Comparison of ENCODE assay signal across 15 cellular contexts in the genomic region with DNA sequence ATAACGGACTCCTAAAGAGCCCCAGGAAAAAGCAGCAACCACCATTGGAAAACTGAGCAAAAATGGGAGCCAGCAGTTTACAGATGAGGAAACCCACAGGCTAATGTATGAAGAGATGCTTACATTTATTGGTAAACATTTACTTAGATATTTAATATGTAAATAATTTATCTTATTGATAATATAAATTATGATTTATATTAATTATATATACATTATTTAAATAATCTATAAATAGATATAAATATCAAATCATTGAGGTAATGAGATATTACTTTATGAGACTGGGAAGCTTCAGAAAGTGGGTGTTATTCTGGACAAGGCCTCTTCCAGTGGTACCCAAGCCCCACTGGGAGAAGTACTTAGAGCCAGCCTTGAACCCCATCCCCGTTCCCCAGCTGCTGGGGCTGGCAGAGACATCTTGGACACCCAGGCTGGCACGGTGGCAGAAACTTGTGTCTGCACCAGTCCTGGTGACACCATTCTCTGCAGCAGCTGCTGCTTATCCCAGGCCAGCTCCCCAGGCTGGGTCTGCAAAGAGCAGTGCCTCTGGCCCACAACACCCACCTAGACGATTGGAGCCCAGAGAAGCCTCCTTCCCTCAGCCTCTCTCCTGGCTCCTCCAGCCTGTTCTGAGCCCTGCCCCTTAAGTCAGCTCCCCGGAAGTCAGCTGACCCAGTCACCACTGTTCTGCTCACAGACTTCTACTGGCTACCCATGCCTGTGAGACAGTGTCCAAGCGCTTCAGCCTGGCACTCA. TPM values are rescaled to one million over a fixed set of nuclear protein-coding genes. Genes with fewer than 3 reads are reported as not detected.
DNase-seq lines count a peak whose midpoint lies in the region; ATAC-seq, FAIRE-seq and TF ChIP-seq lines count a peak whose summit lies in the region.
"Had no signal": no experiment of that assay in that cellular context is flagged by ENCODE, and none has a peak within 500 bp of the region (broad histone marks: within the 10 kb centered on the region; RNA-seq: fewer than 3 reads in every experiment).

No MANE protein-coding gene starts in this region.

- intact Hi-C loops in IMR-90 (cut with micrococcal nuclease) = no loop called here

- H4K91ac ChIP-seq in IMR-90 (ENCODE audit: insufficient read depth, low read depth, low read length) = no peak overlapping the region
- H4K91ac ChIP-seq in neuronal stem cell (ENCODE audit: low read depth, low read length, poor library complexity) = peak overlapping the region; percentile 20

- H3K14ac ChIP-seq in IMR-90 (replicated peaks; ENCODE audit: low read depth, low read length) (no peak overlapping the region), neuronal stem cell (ENCODE audit: low read length) (no peak overlapping the region)

- H2AK9ac ChIP-seq in IMR-90 (replicated peaks; ENCODE audit: low read depth, low read length, poor library complexity) = no peak overlapping the region

- peaks cover 0 to 7% of the 10 kb centered on the region in 2 experiments; a peak in 1 of 4 replicates for H3K79me1 ChIP-seq in IMR-90 (ENCODE audit: low read depth in 1 of 2, low read length in 2 of 2)
- H3K79me1 ChIP-seq in neuronal stem cell (ENCODE audit: low read depth, low read length) = no peaks in the 10 kb centered on the region

- H2BK5ac ChIP-seq in IMR-90 (ENCODE audit: low read depth, low read length, poor library complexity, severe bottlenecking) = no peak overlapping the region
- no peak overlapping the region for H2BK5ac ChIP-seq in neuronal stem cell (ENCODE audit: low read length)

- H2BK20ac ChIP-seq in IMR-90 (ENCODE audit: low read depth, low read length) = no peak overlapping the region

- DNase-seq in IMR-90 (no peak), bronchial epithelial cell (ENCODE audit: low read depth) (no peak), neuronal stem cell (ENCODE audit: low spot score) (no peak), NCI-H446 (lab: John Stamatoyannopoulos, UW) (no peak), SK-N-DZ (ENCODE audit: low spot score) (no peak)
- no peak for DNase-seq in activated T-cell treated with anti-CD3 and anti-CD28 coated beads, Interleukin-2, amount 50 U/mL, for 1 hour
- DNase-seq: ACHN; CD4-positive, CD25-positive, alpha-beta regulatory T cell; NCI-H1436 treated with DMSO at 0.1 percent for 48 hours; NCI-H2029 treated with DMSO at 0.1 percent for 48 hours; SHP77 had no signal

- H4K20me1 ChIP-seq in IMR-90 (ENCODE audit: insufficient read depth, low read length) = no peaks in the 10 kb centered on the region

- H3K27ac ChIP-seq in IMR-90 (ENCODE audit: insufficient read depth, low read length) (no peak overlapping the region), neuronal stem cell (replicated peaks; ENCODE audit: low read length) (no peak overlapping the region)
- H3K27ac ChIP-seq: HL-60, Peyer's patch had no signal

- TF ChIP-seq POLR2A in IMR-90 (IDR thresholded peaks at IDR 0.05; ENCODE audit: low read depth, low read length) = no peak

- H3K4me2 ChIP-seq in IMR-90 (ENCODE audit: low read depth, low read length) (no peak overlapping the region), neuronal stem cell (ENCODE audit: insufficient read depth, low read length, poor library complexity, severe bottlenecking) (no peak overlapping the region)

- H3K4ac ChIP-seq in IMR-90 (ENCODE audit: low read depth, low read length) (no peak overlapping the region; the same call in 1 of the 2 replicates), neuronal stem cell (ENCODE audit: low read length) (no peak overlapping the region)

- CTCF ChIA-PET in IMR-90 (lab: Yijun Ruan, JAX) = no interaction called here

- dilution Hi-C loops in IMR-90 (cut with HindIII; ENCODE audit: low sequenced_read_pairs, unreplicated experiment) = no loop called here

- H3K18ac ChIP-seq in IMR-90 (ENCODE audit: low read depth, low read length) (no peak overlapping the region), neuronal stem cell (ENCODE audit: low read length) (peak overlapping the region; percentile 76)

- in situ Hi-C loops in IMR-90 (cut with MboI; ENCODE audit: low sequenced_read_pairs) = no loop called here

- no peak overlapping the region for H2AK5ac ChIP-seq in IMR-90 (ENCODE audit: low read depth, low read length)
- H2AK5ac ChIP-seq in neuronal stem cell (ENCODE audit: low read depth, low read length) = no peak overlapping the region

- peaks cover 17% of the 10 kb centered on the region for H3K9me1 ChIP-seq in IMR-90 (ENCODE audit: insufficient read depth, low read length)

- FAIRE-seq in G401.6 (lab: Jason Lieb, UNC) = peak; percentile 13
- FAIRE-seq in bronchial epithelial cell (lab: Jason Lieb, UNC) = peak; percentile 43

- no peak overlapping the region for H4K5ac ChIP-seq in IMR-90 (ENCODE audit: low read depth, low read length)

- H2BK120ac ChIP-seq in IMR-90 (ENCODE audit: low read depth, low read length) (no peak overlapping the region), neuronal stem cell (ENCODE audit: low read depth, low read length) (no peak overlapping the region)

- no peak overlapping the region for H4K8ac ChIP-seq in IMR-90 (ENCODE audit: low read depth in 2 of 2, low read length in 2 of 2)
- H4K8ac ChIP-seq in neuronal stem cell (ENCODE audit: low read depth, low read length) = no peak overlapping the region

- H2BK15ac ChIP-seq in IMR-90 (ENCODE audit: low read depth, low read length) = no peak overlapping the region
- no peak overlapping the region for H2BK15ac ChIP-seq in neuronal stem cell (ENCODE audit: low read length)

- no TSS peak for BruUV-seq in IMR-90 (replicated peaks; lab: Mats Ljungman, UMichigan)

- 63% methylated on average over 3 of the region's 6 CpGs; no CpG with 5 or more reads in 1 of the 2 experiments for WGBS in IMR-90 (ENCODE audit: extremely low coverage in 2 of 2, insufficient read length in 1 of 2), 2 experiments
- no CpG with 5 or more reads among the region's 6 CpGs for WGBS in neuronal stem cell (ENCODE audit: extremely low coverage in 2 of 2, insufficient read length in 2 of 2, insufficient replicate concordance in 1 of 2), 2 donors

- H2AFZ ChIP-seq in IMR-90 (replicated peaks; ENCODE audit: low read length, poor library complexity) (peak overlapping the region; percentile 26), neuronal stem cell (ENCODE audit: low read length) (no peak overlapping the region)

- no peaks in the 10 kb centered on the region for H3K9me3 ChIP-seq in IMR-90 (ENCODE audit: control insufficient read depth, insufficient read depth, low read length)
- H3K9me3 ChIP-seq in neuronal stem cell (replicated peaks in 1 of 2; ENCODE audit: control insufficient read depth in 2 of 2, insufficient read depth in 1 of 2, low read depth in 1 of 2, low read length in 2 of 2) = no peaks in the 10 kb centered on the region
- H3K9me3 ChIP-seq: HAP-1, Peyer's patch had no signal

- H3K36me3 ChIP-seq in IMR-90 (ENCODE audit: control insufficient read depth, insufficient read depth, low read length) = peaks cover 16% of the 10 kb centered on the region
- no peaks in the 10 kb centered on the region for H3K36me3 ChIP-seq in bronchial epithelial cell (ENCODE audit: control insufficient read depth, insufficient read depth, low read length)
- no peaks in the 10 kb centered on the region for H3K36me3 ChIP-seq in neuronal stem cell (replicated peaks in 1 of 2; ENCODE audit: control insufficient read depth in 2 of 2, insufficient read depth in 2 of 2, low read length in 2 of 2)
- H3K36me3 ChIP-seq: HAP-1, Peyer's patch had no signal

- H3K27me3 ChIP-seq in IMR-90 (ENCODE audit: control insufficient read depth, insufficient read depth, low read length) (no peaks in the 10 kb centered on the region), bronchial epithelial cell (ENCODE audit: control insufficient read depth, insufficient read depth, low read length) (no peaks in the 10 kb centered on the region), neuronal stem cell (ENCODE audit: control insufficient read depth in 3 of 3, insufficient read depth in 3 of 3, low read depth in 1 of 3, low read length in 3 of 3) (peaks cover 0 to 8% (median 0%) of the 10 kb centered on the region in 3 experiments)
- H3K27me3 ChIP-seq: Peyer's patch had no signal

- peak overlapping the region; percentile 28 for H2BK12ac ChIP-seq in neuronal stem cell (ENCODE audit: low read length)

- H3K23ac ChIP-seq in IMR-90 (ENCODE audit: low read depth, low read length) = no peak overlapping the region
- H3K23ac ChIP-seq in neuronal stem cell (ENCODE audit: low read depth, low read length, poor library complexity) = no peak overlapping the region

- TF ChIP-seq CTCF in IMR-90 (conservative IDR thresholded peaks at IDR 0.05; ENCODE audit: low read depth, low read length) (no peak), bronchial epithelial cell (IDR thresholded peaks at IDR 0.05; ENCODE audit: insufficient read depth, low read length, severe bottlenecking) (no peak)

- TF ChIP-seq RAD21 in IMR-90 (IDR thresholded peaks at IDR 0.05; ENCODE audit: low read length) = no peak

- 0 out of 2 replicates have a peak, but pooled peaks have one; percentile 22 for ATAC-seq in IMR-90 (ENCODE audit: low read depth)

- no peak overlapping the region for H3K56ac ChIP-seq in IMR-90 (ENCODE audit: extremely low read depth, insufficient read depth, low read length)

- POLR2A ChIA-PET in IMR-90 (lab: Charles Lee; ENCODE audit: unreplicated experiment) = no interaction called here

- peaks cover 14% of the 10 kb centered on the region for H3K4me1 ChIP-seq in IMR-90 (ENCODE audit: control insufficient read depth, insufficient read depth, low read length)
- H3K4me1 ChIP-seq in neuronal stem cell (ENCODE audit: control insufficient read depth in 2 of 2, insufficient read depth in 1 of 2, low read depth in 1 of 2, low read length in 2 of 2) = peaks cover 10 to 30% of the 10 kb centered on the region in 2 donors
- H3K4me1 ChIP-seq: HAP-1, Peyer's patch had no signal

- H3K9ac ChIP-seq in IMR-90 (ENCODE audit: low read depth, low read length) = no peak overlapping the region
- no peak overlapping the region for H3K9ac ChIP-seq in neuronal stem cell (ENCODE audit: low read depth, low read length, poor library complexity)

- no peak overlapping the region for H3K4me3 ChIP-seq in IMR-90 (ENCODE audit: insufficient read depth, low read depth, low read length)
- H3K4me3 ChIP-seq in bronchial epithelial cell (ENCODE audit: low read depth, low read length) = no peak overlapping the region
- H3K4me3 ChIP-seq in neuronal stem cell (ENCODE audit: low read length in 2 of 2) = no peak overlapping the region
- H3K4me3 ChIP-seq: HAP-1, Peyer's patch had no signal

RNA-seq across cellular contexts. Expression of a gene that starts 25.9 kb away (rescaled TPM):
- total RNA-seq in IMR-90 (2012; rRNA removed) = 5.4 and 9.2 TPM in 2 replicates
- polyA plus RNA-seq in IMR-90 (2012; rRNA removed) = 25.7 and 25.8 TPM in 2 replicates
- polyA plus RNA-seq in IMR-90 (2012; cell fraction: cytosol; rRNA removed) = 2.7 and 5.1 TPM in 2 replicates
- 1.3 and 5.5 TPM in 2 replicates for polyA plus RNA-seq in IMR-90 (2012; cell fraction: nucleus; rRNA removed; ENCODE audit: low replicate concordance)
- total RNA-seq in bronchial epithelial cell = 8.6 and 11.3 TPM in 2 replicates
- 60.9 TPM for polyA plus RNA-seq in neuronal stem cell (2013, experiment 1 of 2)
- polyA plus RNA-seq in neuronal stem cell (2013, experiment 2 of 2) = 63.2 TPM
- 19.5 and 22.9 TPM in 2 replicates for polyA plus RNA-seq in SK-N-DZ (2014; cell fraction: cytosol; rRNA removed)
- polyA plus RNA-seq in SK-N-DZ (2014; cell fraction: nucleus; rRNA removed) = 17.7 and 21.2 TPM in 2 replicates

RNA-seq across cellular contexts. Expression of a gene that starts 26.4 kb away (rescaled TPM):
- total RNA-seq in IMR-90 (2012; rRNA removed) (123 and 210 TPM in 2 replicates), bronchial epithelial cell (154 and 191 TPM in 2 replicates)
- polyA plus RNA-seq in IMR-90 (2012; rRNA removed) = 272 and 273 TPM in 2 replicates
- 197 and 369 TPM in 2 replicates for polyA plus RNA-seq in IMR-90 (2012; cell fraction: cytosol; rRNA removed)
- polyA plus RNA-seq in IMR-90 (2012; cell fraction: nucleus; rRNA removed; ENCODE audit: low replicate concordance) = 66.2 and 72.0 TPM in 2 replicates
- 596 TPM for polyA plus RNA-seq in neuronal stem cell (2013, experiment 1 of 2)
- polyA plus RNA-seq in neuronal stem cell (2013, experiment 2 of 2) = 610 TPM
- 29.6 and 42.5 TPM in 2 replicates for polyA plus RNA-seq in SK-N-DZ (2014; cell fraction: cytosol; rRNA removed)
- polyA plus RNA-seq in SK-N-DZ (2014; cell fraction: nucleus; rRNA removed) = 22.1 and 22.7 TPM in 2 replicates
